25 cellular contexts compared by ENCODE assay signal in genomic region chr10:5679036-5679435, GRCh38.
"Had no signal": no experiment of that assay in that cellular context is flagged by ENCODE, and none has a peak within 500 bp of the region (broad histone marks: within the 10 kb centered on the region; RNA-seq: fewer than 3 reads in every experiment).

No MANE protein-coding gene starts in this region.

- H3K9me3 ChIP-seq: pancreas, prostate gland, thoracic aorta, thyroid gland, tibial nerve, upper lobe of left lung, vagina had no signal

- H3K27me3 ChIP-seq: pancreas, thyroid gland, tibial nerve, upper lobe of left lung, vagina had no signal

- H2AFZ ChIP-seq: neural progenitor cell had no signal

- H3K4me3 ChIP-seq: neural progenitor cell, pancreas, prostate gland, skin epidermis, stomach, thoracic aorta, thyroid gland, tibial nerve, upper lobe of left lung, vagina had no signal

- ATAC-seq: naive thymus-derived CD4-positive, alpha-beta T cell; natural killer cell; pancreas; right cardiac atrium; sciatic nerve; stimulated activated effector memory CD8-positive, alpha-beta T cell treated with anti-CD3 and anti-CD28 coated beads, Interleukin-12 subunit alpha, Interleukin-12 subunit beta, amount 100 ng/mL, for 72 hours; stimulated activated naive B cell treated with anti-CD40 and anti-IgM and Interleukin-4, amounts not matched to agents 10 μg/mL and 1 μg/mL and 100 μg/mL, for 72 hours had no signal

- H3K36me3 ChIP-seq: neural progenitor cell, pancreas, prostate gland, stomach, thoracic aorta, thyroid gland, tibial nerve, upper lobe of left lung, vagina had no signal

- FAIRE-seq: pancreas, urothelium cell line had no signal

- H3K36me3 Mint-ChIP-seq: natural killer cell, neural progenitor cell had no signal

- H3K9me3 Mint-ChIP-seq: stimulated activated naive B cell treated with anti-CD40 and anti-IgM and Interleukin-4, amounts not matched to agents 10 μg/mL and 1 μg/mL and 100 μg/mL, for 72 hours had no signal

- H3K4me1 ChIP-seq: neural progenitor cell, pancreas, prostate gland had no signal

- DNase-seq: naive thymus-derived CD4-positive, alpha-beta T cell; natural killer cell; nucleus accumbens; pancreas; right cardiac atrium; stimulated activated CD4-positive, alpha-beta T cell treated with anti-CD3 and anti-CD28 coated beads, Interleukin-15, amount 100 ng/mL, for 24 hours; stimulated activated CD4-positive, alpha-beta T cell treated with anti-CD3 and anti-CD28 coated beads, Interleukin-2, amount 100 ng/mL, for 24 hours; stimulated activated CD4-positive, alpha-beta T cell treated with anti-CD3 and anti-CD28 coated beads, Interleukin-2, amount 100 ng/mL, for 48 hours; stimulated activated CD4-positive, alpha-beta T cell treated with anti-CD3 and anti-CD28 coated beads, Interleukin-4, amount 100 ng/mL, for 24 hours; stimulated activated naive B cell treated with anti-CD40 and anti-IgM and Interleukin-4, amounts not matched to agents 10 μg/mL and 1 μg/mL and 100 μg/mL, for 72 hours; stimulated activated naive CD4-positive, alpha-beta T cell treated with Interleukin-2 at 50 U/mL for 16 hours; stomach; thyroid gland; upper lobe of left lung had no signal

- H3K9ac ChIP-seq: neural progenitor cell had no signal

- H3K4me2 ChIP-seq: neural progenitor cell had no signal

- H3K4me3 Mint-ChIP-seq: naive thymus-derived CD4-positive, alpha-beta T cell; natural killer cell; nephron; neural progenitor cell; stimulated activated effector memory CD8-positive, alpha-beta T cell treated with anti-CD3 and anti-CD28 coated beads, Interleukin-12 subunit alpha, Interleukin-12 subunit beta, amount 100 ng/mL, for 72 hours; stimulated activated naive B cell treated with anti-CD40 and anti-IgM and Interleukin-4, amounts not matched to agents 10 μg/mL and 1 μg/mL and 100 μg/mL, for 72 hours; stimulated activated naive CD8-positive, alpha-beta T cell treated with anti-CD3 and anti-CD28 coated beads, Interleukin-15, Interleukin-2, amounts not matched to agents 100 ng/mL and 50 ng/mL, for 24 hours had no signal

- H3K27ac ChIP-seq: neural progenitor cell, pancreas, prostate gland, stomach, thoracic aorta, thyroid gland, tibial nerve, upper lobe of left lung, vagina had no signal

- H3K27ac Mint-ChIP-seq: naive thymus-derived CD4-positive, alpha-beta T cell; natural killer cell; nephron; neural progenitor cell; stimulated activated effector memory CD8-positive, alpha-beta T cell treated with anti-CD3 and anti-CD28 coated beads, Interleukin-12 subunit alpha, Interleukin-12 subunit beta, amount 100 ng/mL, for 72 hours; stimulated activated naive B cell treated with anti-CD40 and anti-IgM and Interleukin-4, amounts not matched to agents 10 μg/mL and 1 μg/mL and 100 μg/mL, for 72 hours; stimulated activated naive CD8-positive, alpha-beta T cell treated with anti-CD3 and anti-CD28 coated beads, Interleukin-15, Interleukin-2, amounts not matched to agents 100 ng/mL and 50 ng/mL, for 24 hours had no signal
